ENCODE assay signal across 19 cellular contexts in genomic region chr9:91858670-91859030, GRCh38.
DNase-seq lines count a peak whose midpoint lies in the region; ATAC-seq and TF ChIP-seq lines count a peak whose summit lies in the region.
"Had no signal": no experiment of that assay in that cellular context is flagged by ENCODE, and none has a peak within 500 bp of the region (broad histone marks: within the 10 kb centered on the region; RNA-seq: fewer than 3 reads in every experiment).

No MANE protein-coding gene starts in this region.

- no peak overlapping the region for H4K5ac ChIP-seq in mesendoderm (ENCODE audit: low read length)

- H3K4me3 ChIP-seq in mesendoderm (ENCODE audit: low read length), result no peak overlapping the region
- H3K4me3 ChIP-seq: GM12878, GM23248 had no signal

- peaks cover 53% of the 10 kb centered on the region for H3K79me2 ChIP-seq in mesendoderm (ENCODE audit: control insufficient read depth, insufficient read depth, low read length)

- no peak overlapping the region for H3K18ac ChIP-seq in mesendoderm (ENCODE audit: low read length)

- no peak overlapping the region for H3K56ac ChIP-seq in mesendoderm (ENCODE audit: low read length)

- H2AK5ac ChIP-seq in mesendoderm (ENCODE audit: low read length), result no peak overlapping the region

- H3K4me3 Mint-ChIP-seq in progenitor cell of endocrine pancreas (ENCODE audit: low read depth) (no peak overlapping the region), type B pancreatic cell (no peak overlapping the region)

- peak; percentile 42 for DNase-seq in activated CD8-positive, alpha-beta memory T cell treated with anti-CD3 and anti-CD28 coated beads for 24 hours
- no peak for DNase-seq in activated CD8-positive, alpha-beta memory T cell treated with anti-CD3 and anti-CD28 coated beads, Interleukin-2, amount 50 U/mL, for 48 hours
- DNase-seq in mesendoderm (peak; percentile 31), progenitor cell of endocrine pancreas (ENCODE audit: low spot score, unreplicated experiment) (no peak), type B pancreatic cell (ENCODE audit: extremely low spot score, unreplicated experiment) (no peak), SIG-M5 (lab: John Stamatoyannopoulos, UW) (no peak), NCI-H2196 treated with DMSO at 0.1 percent for 48 hours (lab: John Stamatoyannopoulos, UW; ENCODE audit: unreplicated experiment) (no peak)
- DNase-seq: C1 segment of cervical spinal cord, GDM1, GM23248, KBM-7, NCI-H2029, NCI-H2171, NCI-H446 treated with DMSO at 0.1 percent for 48 hours, NCI-H774, RPMI8226 had no signal

- no peak overlapping the region for H2BK120ac ChIP-seq in mesendoderm (ENCODE audit: low read depth, low read length)

- H3K4me1 ChIP-seq in mesendoderm (ENCODE audit: control insufficient read depth, low read depth, low read length), result peaks cover 18% of the 10 kb centered on the region

- H3K4me1 Mint-ChIP-seq in progenitor cell of endocrine pancreas (ENCODE audit: low read depth) (peaks cover 24% of the 10 kb centered on the region), type B pancreatic cell (ENCODE audit: unreplicated experiment) (peaks cover 49% of the 10 kb centered on the region)

- H3K27me3 Mint-ChIP-seq in progenitor cell of endocrine pancreas, result no peaks in the 10 kb centered on the region
- H3K27me3 Mint-ChIP-seq in type B pancreatic cell, result peaks cover 7% of the 10 kb centered on the region

- no peak overlapping the region for H3K4me2 ChIP-seq in mesendoderm (ENCODE audit: low read length)

- H4K8ac ChIP-seq in mesendoderm (ENCODE audit: low read depth, low read length), result no peak overlapping the region

- H3K23ac ChIP-seq in mesendoderm (ENCODE audit: low read length), result no peak overlapping the region

- H3K79me1 ChIP-seq in mesendoderm (ENCODE audit: low read length), result peaks cover 43% of the 10 kb centered on the region

- H3K27ac Mint-ChIP-seq in progenitor cell of endocrine pancreas, result peak overlapping the region; percentile 95
- peak overlapping the region; percentile 82 for H3K27ac Mint-ChIP-seq in type B pancreatic cell

- no peak overlapping the region for H2BK5ac ChIP-seq in mesendoderm (ENCODE audit: low read length)

- peaks cover 3% of the 10 kb centered on the region for H3K9me3 Mint-ChIP-seq in progenitor cell of endocrine pancreas (ENCODE audit: low read depth)
- peaks cover 4% of the 10 kb centered on the region for H3K9me3 Mint-ChIP-seq in type B pancreatic cell

- no peak overlapping the region for H2BK15ac ChIP-seq in mesendoderm (replicated peaks; ENCODE audit: low read depth)

- H3K36me3 Mint-ChIP-seq in progenitor cell of endocrine pancreas (ENCODE audit: insufficient read depth) (peaks cover 6% of the 10 kb centered on the region), type B pancreatic cell (peaks cover 17% of the 10 kb centered on the region)

- H3K27me3 ChIP-seq in mesendoderm (ENCODE audit: insufficient read depth, low read length, poor library complexity), result no peaks in the 10 kb centered on the region

- ATAC-seq in HG03520 (IDR thresholded peaks at IDR 0.05; ENCODE audit: unreplicated experiment), result no peak
- ATAC-seq: GM12878 had no signal

- no peak overlapping the region for H3K27ac ChIP-seq in mesendoderm (ENCODE audit: low read depth, low read length)
- H3K27ac ChIP-seq: 22Rv1, GM23248 had no signal

- no peaks in the 10 kb centered on the region for H3K36me3 ChIP-seq in mesendoderm (ENCODE audit: control insufficient read depth, insufficient read depth, low read length)

- TF ChIP-seq CTCF in progenitor cell of endocrine pancreas (IDR thresholded peaks at IDR 0.05; ENCODE audit: unreplicated experiment), result no peak
- TF ChIP-seq CTCF in type B pancreatic cell (conservative IDR thresholded peaks at IDR 0.05), result no peak

- no peak overlapping the region for H3K9ac ChIP-seq in mesendoderm (ENCODE audit: low read length)
- H3K9ac ChIP-seq: GM23248 had no signal

- no peak overlapping the region for H3K4ac ChIP-seq in mesendoderm (ENCODE audit: low read depth, low read length)

- WGBS in mesendoderm (ENCODE audit: extremely low coverage, insufficient coverage, low lambda C conversion rate), result no CpG with 5 or more reads among the region's 5 CpGs

Comparison
In these comparisons a context has a peak if more than half of its experiments do, and no peak if none do; other contexts are left out.
1. DNase-seq: peak in activated CD8-positive, alpha-beta memory T cell treated with anti-CD3 and anti-CD28 coated beads for 24 hours (single experiment) and mesendoderm (single experiment); none in activated CD8-positive, alpha-beta memory T cell treated with anti-CD3 and anti-CD28 coated beads, Interleukin-2, amount 50 U/mL, for 48 hours (single experiment), progenitor cell of endocrine pancreas (single experiment), type B pancreatic cell (single experiment), SIG-M5 (single experiment) and NCI-H2196 treated with DMSO at 0.1 percent for 48 hours (single experiment).